ENCODE assay signal across 8 cellular contexts in genomic region chr17:8248751-8249607, GRCh38. TPM values are rescaled to one million over a fixed set of nuclear protein-coding genes. Genes with fewer than 3 reads are reported as not detected.
DNase-seq lines count a peak whose midpoint lies in the region; ATAC-seq and TF ChIP-seq lines count a peak whose summit lies in the region.

PFAS (plus strand) TSS chr17:8249289; CDS start chr17:8253938, 4,649 bp downstream.

- TF ChIP-seq POLR2A in adrenal gland (IDR thresholded peaks at IDR 0.05) (peak; percentile 28 to 73), heart left ventricle (IDR thresholded peaks at IDR 0.05) (peak in 1 of 2 donors; percentile 29), tibial nerve (IDR thresholded peaks at IDR 0.05) (peak in 1 of 2 donors; percentile 75)

- DNase-seq in GM06990 (ENCODE audit: extremely low read depth, insufficient read length) (peak; percentile 98), NCI-H1436 (lab: John Stamatoyannopoulos, UW) (peak; percentile 89), T-helper 1 cell (peak; percentile 89 to 95 (median 94)), adrenal gland (peak; percentile 95 to 98 (median 97)), heart left ventricle (peak; percentile 96 to 97 (median 96)), pons (ENCODE audit: low spot score) (peak; percentile 92), tibial nerve (ENCODE audit: low spot score in 2 of 2) (peak; percentile 97)

- H3K27me3 ChIP-seq in GM06990 (replicated peaks; ENCODE audit: control insufficient read depth, insufficient read depth, low read length): no peaks in the 10 kb centered on the region
- no peaks in the 10 kb centered on the region for H3K27me3 ChIP-seq in adrenal gland
- no peaks in the 10 kb centered on the region for H3K27me3 ChIP-seq in heart left ventricle
- H3K27me3 ChIP-seq in tibial nerve: no peaks in the 10 kb centered on the region

- ATAC-seq in HG02610 (IDR thresholded peaks at IDR 0.05; ENCODE audit: unreplicated experiment) (peak; percentile 47), heart left ventricle (peak; percentile 70 to 84 (median 80))

- H3K9me3 ChIP-seq in adrenal gland (replicated peaks in 1 of 3) (no peaks in the 10 kb centered on the region), heart left ventricle (no peaks in the 10 kb centered on the region), tibial nerve (no peaks in the 10 kb centered on the region)

- peak within 1 kb of the TSS; percentile 95 to 100 (median 98) for H3K27ac ChIP-seq in adrenal gland
- peak within 1 kb of the TSS; percentile 79 to 99 (median 96) for H3K27ac ChIP-seq in heart left ventricle
- H3K27ac ChIP-seq in tibial nerve: peak within 1 kb of the TSS; percentile 97 to 99 (median 98)

- intact Hi-C loops in adrenal gland (cut with DNase I) (no loop called here), heart left ventricle (cut with DNase I) (loop anchor here in 6 of 10 donors (1.0 to 10.0 kb wide), 9 partner anchors 26 to 128 kb away; partner anchors contain the start of genes RANGRF (in 2 of the 6), KRABD2 (in 1 of the 6) and SLC25A35 (in 1 of the 6))

- H3K4me3 ChIP-seq in GM06990 (replicated peaks; ENCODE audit: low read depth, low read length): peak within 1 kb of the TSS; percentile 87
- peak within 1 kb of the TSS; percentile 38 to 85 (median 56) for H3K4me3 ChIP-seq in adrenal gland
- H3K4me3 ChIP-seq in heart left ventricle: peak within 1 kb of the TSS; percentile 34 to 96 (median 69)
- peak within 1 kb of the TSS; percentile 59 to 93 (median 83) for H3K4me3 ChIP-seq in tibial nerve

- H3K36me3 ChIP-seq in GM06990 (ENCODE audit: control insufficient read depth, insufficient read depth, low read length) (peaks cover 5% of the 10 kb centered on the region), adrenal gland (replicated peaks in 1 of 2) (no peaks in the 10 kb centered on the region), heart left ventricle (peaks cover 0 to 17% (median 2%) of the 10 kb centered on the region in 9 donors), tibial nerve (peaks cover 0 to 19% (median 0%) of the 10 kb centered on the region in 3 donors)

- TF ChIP-seq EP300 in tibial nerve (IDR thresholded peaks at IDR 0.05): peak; percentile 86 to 92

- H3K4me1 ChIP-seq in adrenal gland (replicated peaks in 1 of 2): peaks cover 0 to 8% of the 10 kb centered on the region in 2 donors
- H3K4me1 ChIP-seq in heart left ventricle: peaks cover 0 to 26% (median 12%) of the 10 kb centered on the region in 12 donors
- H3K4me1 ChIP-seq in tibial nerve: peaks cover 0 to 20% (median 10%) of the 10 kb centered on the region in 4 donors

- 0 to 2% (median 1%) methylated on average over 20 to 58 of the region's 58 CpGs for WGBS in adrenal gland, 4 donors
- 0 to 1% (median 0%) methylated on average over 31 to 58 of the region's 58 CpGs for whole genome bisulfite sequencing in heart left ventricle, 4 donors
- 0 to 1% methylated on average over 37 to 58 of the region's 58 CpGs for WGBS in tibial nerve, 2 donors

- TF ChIP-seq CTCF in GM06990 (IDR thresholded peaks at IDR 0.05; ENCODE audit: insufficient read depth, low read length, poor library complexity, severe bottlenecking) (no peak), adrenal gland (IDR thresholded peaks at IDR 0.05) (peak in 1 of 6 experiments; percentile 29), heart left ventricle (IDR thresholded peaks at IDR 0.05) (peak in 1 of 12 donors; percentile 6), tibial nerve (IDR thresholded peaks at IDR 0.05) (no peak)

RNA-seq across cellular contexts. Expression of gene PFAS, which starts in this region (rescaled TPM):
- total RNA-seq in adrenal gland (10 to 100 TPM in 7 of 8 donors, 1 to 10 TPM in 1; 9.7 to 53.6 (median 28.2) TPM), heart left ventricle (10 to 100 TPM in 7 of 9 donors, 1 to 10 TPM in 2; 7.7 to 23.8 (median 14.1) TPM), tibial nerve (10 to 100 TPM; 19.2 to 39.9 (median 29.5) TPM)
- polyA plus RNA-seq in adrenal gland (10 to 100 TPM; 15.6 to 28.6 (median 18.0) TPM), heart left ventricle (10 to 100 TPM in 1 of 2 donors, 1 to 10 TPM in 1; 6.1 to 11.8 TPM)

Comparison
In these comparisons a context has a peak if more than half of its experiments do, and no peak if none do; other contexts are left out.
1. Peak in every context shown above with its lines: DNase-seq, ATAC-seq, H3K4me3 ChIP-seq and H3K27ac ChIP-seq.
2. intact Hi-C loops: an anchor here in heart left ventricle (1.0 to 10.0 kb wide); none called in adrenal gland.